ENCODE assay signal across 1 cellular context in genomic region chr19:30253581-30253996, GRCh38.
TF ChIP-seq lines count a peak whose summit lies in the region.

No MANE protein-coding gene starts in this region.

TF ChIP-seq in HEK293, 187 proteins besides CTCF, POLR2A, EP300 and RAD21 (continued from another document and continues in another):
- TF ChIP-seq ZNF48 (tag by site-specific recombination; IDR thresholded peaks at IDR 0.05) (no peak), ZNF785 (tag by site-specific recombination; IDR thresholded peaks at IDR 0.05) (no peak), ZNF548 (tag by site-specific recombination; IDR thresholded peaks at IDR 0.05) (no peak), BCL11A (tag by site-specific recombination; IDR thresholded peaks at IDR 0.05; ENCODE audit: low read depth) (0 out of 2 replicates have a peak, but pooled peaks have one; percentile 29), ZNF621 (tag by site-specific recombination; IDR thresholded peaks at IDR 0.05) (no peak), ZNF266 (tag by site-specific recombination; IDR thresholded peaks at IDR 0.05; ENCODE audit: low read depth) (no peak), ZIC2 (tag by site-specific recombination; IDR thresholded peaks at IDR 0.05) (peak; percentile 96), ZNF138 (tag by site-specific recombination; IDR thresholded peaks at IDR 0.05; ENCODE audit: borderline replicate concordance) (no peak), ZBTB49 (tag by site-specific recombination; IDR thresholded peaks at IDR 0.05; ENCODE audit: low read depth) (no peak), ZNF214 (tag by site-specific recombination; IDR thresholded peaks at IDR 0.05; ENCODE audit: borderline replicate concordance) (no peak), GLIS2 (tag by site-specific recombination; IDR thresholded peaks at IDR 0.05) (peak; percentile 90), ZNF394 (tag by site-specific recombination; IDR thresholded peaks at IDR 0.05; ENCODE audit: borderline replicate concordance) (peak; percentile 33; the same call in 1 of the 2 replicates), ZNF701 (tag by site-specific recombination; IDR thresholded peaks at IDR 0.05) (no peak), PRDM6 (tag by site-specific recombination; IDR thresholded peaks at IDR 0.05) (no peak), IKZF3 (tag by site-specific recombination; IDR thresholded peaks at IDR 0.05) (peak; percentile 60; the same call in 1 of the 2 replicates), SCRT1 (tag by site-specific recombination; IDR thresholded peaks at IDR 0.05; ENCODE audit: borderline replicate concordance) (no peak), MYNN (tag by site-specific recombination; IDR thresholded peaks at IDR 0.05; ENCODE audit: borderline replicate concordance) (peak; percentile 88), BCL11B (tag by site-specific recombination; IDR thresholded peaks at IDR 0.05; ENCODE audit: low read depth) (no peak), ZNF324 (tag by site-specific recombination; IDR thresholded peaks at IDR 0.05) (no peak), ZNF433 (tag by site-specific recombination; IDR thresholded peaks at IDR 0.05; ENCODE audit: low read depth) (no peak), GLI4 (tag by site-specific recombination; IDR thresholded peaks at IDR 0.05) (no peak), ZNF776 (tag by site-specific recombination; IDR thresholded peaks at IDR 0.05; ENCODE audit: borderline replicate concordance) (no peak), ZNF175 (tag by site-specific recombination; IDR thresholded peaks at IDR 0.05) (no peak), ZSCAN4 (tag by site-specific recombination; IDR thresholded peaks at IDR 0.05) (no peak), ZBTB10 (tag by site-specific recombination; IDR thresholded peaks at IDR 0.05) (no peak), YY2 (tag by site-specific recombination; IDR thresholded peaks at IDR 0.05) (no peak), ZNF704 (tag by site-specific recombination; IDR thresholded peaks at IDR 0.05) (no peak), ZNF658 (tag by site-specific recombination; IDR thresholded peaks at IDR 0.05) (no peak)
- TF ChIP-seq, protein P1, sequence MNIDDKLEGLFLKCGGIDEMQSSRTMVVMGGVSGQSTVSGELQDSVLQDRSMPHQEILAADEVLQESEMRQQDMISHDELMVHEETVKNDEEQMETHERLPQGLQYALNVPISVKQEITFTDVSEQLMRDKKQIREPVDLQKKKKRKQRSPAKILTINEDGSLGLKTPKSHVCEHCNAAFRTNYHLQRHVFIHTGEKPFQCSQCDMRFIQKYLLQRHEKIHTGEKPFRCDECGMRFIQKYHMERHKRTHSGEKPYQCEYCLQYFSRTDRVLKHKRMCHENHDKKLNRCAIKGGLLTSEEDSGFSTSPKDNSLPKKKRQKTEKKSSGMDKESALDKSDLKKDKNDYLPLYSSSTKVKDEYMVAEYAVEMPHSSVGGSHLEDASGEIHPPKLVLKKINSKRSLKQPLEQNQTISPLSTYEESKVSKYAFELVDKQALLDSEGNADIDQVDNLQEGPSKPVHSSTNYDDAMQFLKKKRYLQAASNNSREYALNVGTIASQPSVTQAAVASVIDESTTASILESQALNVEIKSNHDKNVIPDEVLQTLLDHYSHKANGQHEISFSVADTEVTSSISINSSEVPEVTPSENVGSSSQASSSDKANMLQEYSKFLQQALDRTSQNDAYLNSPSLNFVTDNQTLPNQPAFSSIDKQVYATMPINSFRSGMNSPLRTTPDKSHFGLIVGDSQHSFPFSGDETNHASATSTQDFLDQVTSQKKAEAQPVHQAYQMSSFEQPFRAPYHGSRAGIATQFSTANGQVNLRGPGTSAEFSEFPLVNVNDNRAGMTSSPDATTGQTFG (tag by site-specific recombination; IDR thresholded peaks at IDR 0.05; ENCODE audit: borderline replicate concordance), result no peak
- TF ChIP-seq, protein P2, sequence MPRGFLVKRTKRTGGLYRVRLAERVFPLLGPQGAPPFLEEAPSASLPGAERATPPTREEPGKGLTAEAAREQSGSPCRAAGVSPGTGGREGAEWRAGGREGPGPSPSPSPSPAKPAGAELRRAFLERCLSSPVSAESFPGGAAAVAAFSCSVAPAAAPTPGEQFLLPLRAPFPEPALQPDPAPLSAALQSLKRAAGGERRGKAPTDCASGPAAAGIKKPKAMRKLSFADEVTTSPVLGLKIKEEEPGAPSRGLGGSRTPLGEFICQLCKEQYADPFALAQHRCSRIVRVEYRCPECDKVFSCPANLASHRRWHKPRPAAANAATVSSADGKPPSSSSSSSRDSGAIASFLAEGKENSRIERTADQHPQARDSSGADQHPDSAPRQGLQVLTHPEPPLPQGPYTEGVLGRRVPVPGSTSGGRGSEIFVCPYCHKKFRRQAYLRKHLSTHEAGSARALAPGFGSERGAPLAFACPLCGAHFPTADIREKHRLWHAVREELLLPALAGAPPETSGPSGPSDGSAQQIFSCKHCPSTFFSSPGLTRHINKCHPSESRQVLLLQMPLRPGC (tag by site-specific recombination; IDR thresholded peaks at IDR 0.05), result peak; percentile 80
- TF ChIP-seq, protein P3, sequence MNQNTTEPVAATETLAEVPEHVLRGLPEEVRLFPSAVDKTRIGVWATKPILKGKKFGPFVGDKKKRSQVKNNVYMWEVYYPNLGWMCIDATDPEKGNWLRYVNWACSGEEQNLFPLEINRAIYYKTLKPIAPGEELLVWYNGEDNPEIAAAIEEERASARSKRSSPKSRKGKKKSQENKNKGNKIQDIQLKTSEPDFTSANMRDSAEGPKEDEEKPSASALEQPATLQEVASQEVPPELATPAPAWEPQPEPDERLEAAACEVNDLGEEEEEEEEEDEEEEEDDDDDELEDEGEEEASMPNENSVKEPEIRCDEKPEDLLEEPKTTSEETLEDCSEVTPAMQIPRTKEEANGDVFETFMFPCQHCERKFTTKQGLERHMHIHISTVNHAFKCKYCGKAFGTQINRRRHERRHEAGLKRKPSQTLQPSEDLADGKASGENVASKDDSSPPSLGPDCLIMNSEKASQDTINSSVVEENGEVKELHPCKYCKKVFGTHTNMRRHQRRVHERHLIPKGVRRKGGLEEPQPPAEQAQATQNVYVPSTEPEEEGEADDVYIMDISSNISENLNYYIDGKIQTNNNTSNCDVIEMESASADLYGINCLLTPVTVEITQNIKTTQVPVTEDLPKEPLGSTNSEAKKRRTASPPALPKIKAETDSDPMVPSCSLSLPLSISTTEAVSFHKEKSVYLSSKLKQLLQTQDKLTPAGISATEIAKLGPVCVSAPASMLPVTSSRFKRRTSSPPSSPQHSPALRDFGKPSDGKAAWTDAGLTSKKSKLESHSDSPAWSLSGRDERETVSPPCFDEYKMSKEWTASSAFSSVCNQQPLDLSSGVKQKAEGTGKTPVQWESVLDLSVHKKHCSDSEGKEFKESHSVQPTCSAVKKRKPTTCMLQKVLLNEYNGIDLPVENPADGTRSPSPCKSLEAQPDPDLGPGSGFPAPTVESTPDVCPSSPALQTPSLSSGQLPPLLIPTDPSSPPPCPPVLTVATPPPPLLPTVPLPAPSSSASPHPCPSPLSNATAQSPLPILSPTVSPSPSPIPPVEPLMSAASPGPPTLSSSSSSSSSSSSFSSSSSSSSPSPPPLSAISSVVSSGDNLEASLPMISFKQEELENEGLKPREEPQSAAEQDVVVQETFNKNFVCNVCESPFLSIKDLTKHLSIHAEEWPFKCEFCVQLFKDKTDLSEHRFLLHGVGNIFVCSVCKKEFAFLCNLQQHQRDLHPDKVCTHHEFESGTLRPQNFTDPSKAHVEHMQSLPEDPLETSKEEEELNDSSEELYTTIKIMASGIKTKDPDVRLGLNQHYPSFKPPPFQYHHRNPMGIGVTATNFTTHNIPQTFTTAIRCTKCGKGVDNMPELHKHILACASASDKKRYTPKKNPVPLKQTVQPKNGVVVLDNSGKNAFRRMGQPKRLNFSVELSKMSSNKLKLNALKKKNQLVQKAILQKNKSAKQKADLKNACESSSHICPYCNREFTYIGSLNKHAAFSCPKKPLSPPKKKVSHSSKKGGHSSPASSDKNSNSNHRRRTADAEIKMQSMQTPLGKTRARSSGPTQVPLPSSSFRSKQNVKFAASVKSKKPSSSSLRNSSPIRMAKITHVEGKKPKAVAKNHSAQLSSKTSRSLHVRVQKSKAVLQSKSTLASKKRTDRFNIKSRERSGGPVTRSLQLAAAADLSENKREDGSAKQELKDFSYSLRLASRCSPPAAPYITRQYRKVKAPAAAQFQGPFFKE (tag by site-specific recombination; IDR thresholded peaks at IDR 0.05; ENCODE audit: borderline replicate concordance), result no peak
- TF ChIP-seq, protein P4, sequence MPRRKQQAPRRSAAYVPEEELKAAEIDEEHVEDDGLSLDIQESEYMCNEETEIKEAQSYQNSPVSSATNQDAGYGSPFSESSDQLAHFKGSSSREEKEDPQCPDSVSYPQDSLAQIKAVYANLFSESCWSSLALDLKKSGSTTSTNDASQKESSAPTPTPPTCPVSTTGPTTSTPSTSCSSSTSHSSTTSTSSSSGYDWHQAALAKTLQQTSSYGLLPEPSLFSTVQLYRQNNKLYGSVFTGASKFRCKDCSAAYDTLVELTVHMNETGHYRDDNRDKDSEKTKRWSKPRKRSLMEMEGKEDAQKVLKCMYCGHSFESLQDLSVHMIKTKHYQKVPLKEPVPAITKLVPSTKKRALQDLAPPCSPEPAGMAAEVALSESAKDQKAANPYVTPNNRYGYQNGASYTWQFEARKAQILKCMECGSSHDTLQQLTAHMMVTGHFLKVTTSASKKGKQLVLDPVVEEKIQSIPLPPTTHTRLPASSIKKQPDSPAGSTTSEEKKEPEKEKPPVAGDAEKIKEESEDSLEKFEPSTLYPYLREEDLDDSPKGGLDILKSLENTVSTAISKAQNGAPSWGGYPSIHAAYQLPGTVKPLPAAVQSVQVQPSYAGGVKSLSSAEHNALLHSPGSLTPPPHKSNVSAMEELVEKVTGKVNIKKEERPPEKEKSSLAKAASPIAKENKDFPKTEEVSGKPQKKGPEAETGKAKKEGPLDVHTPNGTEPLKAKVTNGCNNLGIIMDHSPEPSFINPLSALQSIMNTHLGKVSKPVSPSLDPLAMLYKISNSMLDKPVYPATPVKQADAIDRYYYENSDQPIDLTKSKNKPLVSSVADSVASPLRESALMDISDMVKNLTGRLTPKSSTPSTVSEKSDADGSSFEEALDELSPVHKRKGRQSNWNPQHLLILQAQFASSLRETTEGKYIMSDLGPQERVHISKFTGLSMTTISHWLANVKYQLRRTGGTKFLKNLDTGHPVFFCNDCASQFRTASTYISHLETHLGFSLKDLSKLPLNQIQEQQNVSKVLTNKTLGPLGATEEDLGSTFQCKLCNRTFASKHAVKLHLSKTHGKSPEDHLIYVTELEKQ (tag by site-specific recombination; IDR thresholded peaks at IDR 0.05; ENCODE audit: borderline replicate concordance), result peak; percentile 72; the same call in 1 of the 2 replicates
